In genomic region chr5:73507062-73507461, GRCh38 we compare ENCODE assay signal across 2 cellular contexts.
A peak's percentile ranks its signal among the peaks of the same experiment; 100 is the strongest.
TF ChIP-seq lines count a peak whose summit lies in the region.

No MANE protein-coding gene starts in this region.

TF ChIP-seq in PFSK-1, 5 proteins besides CTCF, POLR2A, EP300 and RAD21:
- TF ChIP-seq TAF1 (IDR thresholded peaks at IDR 0.05; ENCODE audit: borderline replicate concordance, insufficient read depth, low read length) (no peak), POLR2AphosphoS5 (IDR thresholded peaks at IDR 0.05; ENCODE audit: low read depth, low read length) (peak; percentile 43; the same call in 1 of the 2 replicates)

TF ChIP-seq in K562, 482 proteins besides CTCF, POLR2A, EP300 and RAD21:
- TF ChIP-seq ZKSCAN3 (CRISPR knock-in tag; IDR thresholded peaks at IDR 0.05), result no peak
- TF ChIP-seq ARID2 (IDR thresholded peaks at IDR 0.05), result no peak
- TF ChIP-seq SIRT6 (IDR thresholded peaks at IDR 0.05; ENCODE audit: low read depth, low read length), result no peak
- 0 out of 2 replicates have a peak, but pooled peaks have one; percentile 12 for TF ChIP-seq RBFOX2 (IDR thresholded peaks at IDR 0.05; ENCODE audit: low read depth, low read length)
- no peak for TF ChIP-seq SMAD2 (IDR thresholded peaks at IDR 0.05; ENCODE audit: low read depth, low read length)
- no peak for TF ChIP-seq ZNF224 (CRISPR knock-in tag; IDR thresholded peaks at IDR 0.05)
TF ChIP-seq in K562: peak in this region for 1.
